8 cellular contexts compared by ENCODE assay signal in genomic region chr15:101641134-101641764, GRCh38. TPM values are rescaled to one million over a fixed set of nuclear protein-coding genes. Genes with fewer than 3 reads are reported as not detected.
DNase-seq lines count a peak whose midpoint lies in the region; ATAC-seq and TF ChIP-seq lines count a peak whose summit lies in the region.

No MANE protein-coding gene starts in this region.

- intact Hi-C loops in left ventricle myocardium inferior (cut with micrococcal nuclease): loop anchor here (2.0 kb wide), 1 partner anchor 344 kb away; no protein-coding TSS in a partner anchor

- peak in 11 of 14 donors; percentile 12 to 79 (median 57) for DNase-seq in C1 segment of cervical spinal cord (lab: John Stamatoyannopoulos, UW)
- DNase-seq in LoVo (ENCODE audit: low spot score): peak; percentile 81
- peak; percentile 49 to 76 (median 64) for DNase-seq in T-helper 17 cell
- DNase-seq in amygdala (lab: John Stamatoyannopoulos, UW): peak in 47 of 56 donors; percentile 5 to 91 (median 45)
- peak; percentile 75 for DNase-seq in left ventricle myocardium inferior
- DNase-seq in retina: peak; percentile 69

- peaks cover 60% of the 10 kb centered on the region for H3K36me3 ChIP-seq in left ventricle myocardium inferior

- peak overlapping the region; percentile 81 for H3K27ac ChIP-seq in left ventricle myocardium inferior (replicated peaks)

- H3K27me3 ChIP-seq in left ventricle myocardium inferior (ENCODE audit: low read depth): no peaks in the 10 kb centered on the region

- ATAC-seq in GM19372 (IDR thresholded peaks at IDR 0.05; ENCODE audit: low read depth, unreplicated experiment) (peak; percentile 61), T-helper 17 cell (peak; percentile 78), GM19467 (IDR thresholded peaks at IDR 0.05; ENCODE audit: unreplicated experiment) (no peak)

- peak overlapping the region; percentile 29 for H3K4me3 ChIP-seq in left ventricle myocardium inferior

- H3K4me3 Mint-ChIP-seq in T-helper 17 cell: peak overlapping the region; percentile 71

- peak overlapping the region; percentile 96 for H3K27ac Mint-ChIP-seq in T-helper 17 cell

- peaks cover 3% of the 10 kb centered on the region for H3K36me3 Mint-ChIP-seq in T-helper 17 cell (ENCODE audit: low read depth)

- H3K4me1 Mint-ChIP-seq in T-helper 17 cell: peaks cover 18% of the 10 kb centered on the region

- no peaks in the 10 kb centered on the region for H3K27me3 Mint-ChIP-seq in T-helper 17 cell

- H3K9me3 ChIP-seq in T-helper 17 cell (ENCODE audit: control insufficient read depth, low read length, poor library complexity, severe bottlenecking) (no peaks in the 10 kb centered on the region), left ventricle myocardium inferior (replicated peaks) (no peaks in the 10 kb centered on the region)

- peaks cover 39% of the 10 kb centered on the region for H3K4me1 ChIP-seq in left ventricle myocardium inferior

- peak; percentile 95 for TF ChIP-seq CTCF in left ventricle myocardium inferior (IDR thresholded peaks at IDR 0.05; ENCODE audit: borderline replicate concordance)

RNA-seq across cellular contexts. Expression of gene TM2D3, which starts 10.9 kb away (rescaled TPM):
- total RNA-seq in T-helper 17 cell: 10 to 100 TPM; 66.0 to 91.0 TPM
- total RNA-seq in left ventricle myocardium inferior: 50.6 TPM
